ENCODE assay signal across 8 cellular contexts in the genomic region with DNA sequence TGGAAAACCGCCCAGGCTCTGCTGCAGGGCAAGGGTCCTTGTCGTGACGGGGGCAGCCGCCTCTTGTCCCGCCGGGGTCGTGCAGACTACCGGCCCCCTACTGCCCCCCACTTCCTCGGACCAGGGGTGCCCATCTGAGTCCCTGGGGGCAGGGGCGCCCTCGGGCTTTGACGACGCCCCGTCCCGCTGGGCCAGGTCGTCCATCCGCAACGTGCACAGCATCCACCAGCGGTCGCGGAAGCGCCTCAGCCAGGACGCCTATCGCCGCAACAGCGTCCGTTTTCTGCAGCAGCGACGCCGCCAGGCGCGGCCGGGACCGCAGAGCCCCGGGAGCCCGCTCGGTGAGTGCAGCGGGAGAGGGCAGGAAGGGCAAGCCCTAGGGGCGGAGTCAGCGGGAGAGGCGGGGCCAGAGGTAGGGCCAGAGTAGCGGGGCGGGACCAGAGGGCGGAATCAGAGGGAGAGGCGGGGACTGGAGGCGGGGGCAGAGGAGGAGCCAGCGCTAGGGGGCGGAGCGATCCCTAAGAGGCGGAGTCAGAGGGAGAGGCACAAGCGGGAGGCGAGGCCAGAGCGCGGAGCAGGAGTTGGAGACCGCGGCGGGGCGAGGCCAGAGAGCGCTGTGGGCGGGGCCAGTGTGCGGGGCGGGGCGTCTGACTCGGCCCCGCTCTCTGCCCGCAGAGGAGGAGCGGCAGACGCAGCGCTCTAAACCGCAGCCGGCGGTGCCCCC.
A peak's percentile ranks its signal among the peaks of the same experiment; 100 is the strongest.
DNase-seq lines count a peak whose midpoint lies in the region; ATAC-seq and TF ChIP-seq lines count a peak whose summit lies in the region.
"Not testable (repeated sequence)": the region's sequence is repeated elsewhere in the genome, so short reads cannot be mapped to it uniquely, and the experiment has no call there.

No MANE protein-coding gene starts in this region.

- not testable (repeated sequence) for H3K27me3 Mint-ChIP-seq in CD4-positive, alpha-beta T cell; T-helper 17 cell; activated T-helper 17 cell treated with anti-CD3 and anti-CD28 coated beads, Interleukin-2, amount 50 U/mL, for 72 hours

- not testable (repeated sequence) for H3K27me3 ChIP-seq in CD4-positive, alpha-beta T cell (ENCODE audit: control insufficient read depth, insufficient read depth, low read length); neural cell (ENCODE audit: insufficient read depth, low read depth, low read length)

- not testable (repeated sequence) for H3K79me2 ChIP-seq in neural cell (replicated peaks; ENCODE audit: insufficient read depth, low read length)

- H3K9me2 ChIP-seq in neural cell (ENCODE audit: insufficient read depth, low read length): not testable (repeated sequence)

- not testable (repeated sequence) for H4K20me1 ChIP-seq in neural cell (ENCODE audit: insufficient read depth)

- H3K9ac ChIP-seq in neural cell (ENCODE audit: low read length): not testable (repeated sequence)

- H3K27ac Mint-ChIP-seq in CD4-positive, alpha-beta T cell; T-helper 17 cell; activated T-helper 17 cell treated with anti-CD3 and anti-CD28 coated beads, Interleukin-2, amount 50 U/mL, for 72 hours: not testable (repeated sequence)

- TF ChIP-seq CTCF in CD4-positive, alpha-beta T cell (IDR thresholded peaks at IDR 0.05); fibroblast of pulmonary artery (IDR thresholded peaks at IDR 0.05; ENCODE audit: low read length, missing control alignments); neural cell (IDR thresholded peaks at IDR 0.05; ENCODE audit: poor library complexity, severe bottlenecking): not testable (repeated sequence)

- not testable (repeated sequence) for H3K27ac ChIP-seq in CD4-positive, alpha-beta T cell (ENCODE audit: low read depth, low read length); neural cell (ENCODE audit: low read length)

- peak; percentile 89 for ATAC-seq in CD4-positive, alpha-beta T cell (ENCODE audit: poor library complexity)
- ATAC-seq in GM21423 (IDR thresholded peaks at IDR 0.05; ENCODE audit: unreplicated experiment) (peak; percentile 89), HG03103 (IDR thresholded peaks at IDR 0.05; ENCODE audit: low read depth, unreplicated experiment) (peak; percentile 86), T-helper 17 cell (peak; percentile 91)
- ATAC-seq in activated T-helper 17 cell treated with anti-CD3 and anti-CD28 coated beads, Interleukin-2, amount 50 U/mL, for 72 hours (replicated peaks): peak; percentile 95

- peak; percentile 86 to 94 (median 90) for DNase-seq in CD4-positive, alpha-beta T cell
- peak; percentile 80 to 89 (median 87) for DNase-seq in T-helper 17 cell
- not testable (repeated sequence) for DNase-seq in fibroblast of pulmonary artery (ENCODE audit: low read depth)
- peak; percentile 79 for DNase-seq in stimulated activated CD8-positive, alpha-beta memory T cell treated with anti-CD3 and anti-CD28 coated beads, Interleukin-12 subunit alpha, Interleukin-12 subunit beta, amount 100 ng/mL, for 4 hours (ENCODE audit: low read depth)

- TF ChIP-seq RAD21 in neural cell (conservative IDR thresholded peaks at IDR 0.05): not testable (repeated sequence)

- intact Hi-C loops in CD4-positive, alpha-beta T cell (cut with DNase I, micrococcal nuclease): not testable (repeated sequence)

- not testable (repeated sequence) for H3K4me3 Mint-ChIP-seq in CD4-positive, alpha-beta T cell; T-helper 17 cell; activated T-helper 17 cell treated with anti-CD3 and anti-CD28 coated beads, Interleukin-2, amount 50 U/mL, for 72 hours

- not testable (repeated sequence) for TF ChIP-seq EP300 in neural cell (conservative IDR thresholded peaks at IDR 0.05; ENCODE audit: poor library complexity, severe bottlenecking)

- POLR2A ChIA-PET in CD4-positive, alpha-beta T cell (lab: Charles Lee): not testable (repeated sequence)

- not testable (repeated sequence) for H2AFZ ChIP-seq in neural cell (ENCODE audit: low read depth, low read length)

- not testable (repeated sequence) for H3F3A ChIP-seq in neural cell (ENCODE audit: insufficient read depth, low read length, poor library complexity, severe bottlenecking)

- peak overlapping the region; percentile 27 for H3K4me3 ChIP-seq in fibroblast of pulmonary artery (replicated peaks; ENCODE audit: low read depth, low read length)
- peak overlapping the region; percentile 43 for H3K4me3 ChIP-seq in neural cell (ENCODE audit: low read length)

- H3K36me3 ChIP-seq in neural cell (ENCODE audit: insufficient read depth, low read length): not testable (repeated sequence)

- H3K4me2 ChIP-seq in neural cell (ENCODE audit: low read length): not testable (repeated sequence)

- CTCF ChIA-PET in CD4-positive, alpha-beta T cell (lab: Charles Lee): not testable (repeated sequence)

- not testable (repeated sequence) for H3K9me3 ChIP-seq in CD4-positive, alpha-beta T cell (ENCODE audit: control insufficient read depth, low read length); T-helper 17 cell (ENCODE audit: control insufficient read depth, low read length, poor library complexity, severe bottlenecking); neural cell (ENCODE audit: low read length)

- H3K36me3 Mint-ChIP-seq in CD4-positive, alpha-beta T cell (ENCODE audit: low read depth); T-helper 17 cell (ENCODE audit: low read depth); activated T-helper 17 cell treated with anti-CD3 and anti-CD28 coated beads, Interleukin-2, amount 50 U/mL, for 72 hours (ENCODE audit: low read depth): not testable (repeated sequence)

- H3K4me1 Mint-ChIP-seq in CD4-positive, alpha-beta T cell (ENCODE audit: low read depth); T-helper 17 cell; activated T-helper 17 cell treated with anti-CD3 and anti-CD28 coated beads, Interleukin-2, amount 50 U/mL, for 72 hours: not testable (repeated sequence)

- not testable (repeated sequence) for H3K9me3 Mint-ChIP-seq in CD4-positive, alpha-beta T cell; activated T-helper 17 cell treated with anti-CD3 and anti-CD28 coated beads, Interleukin-2, amount 50 U/mL, for 72 hours
